Comparison of ENCODE assay signal across 1 cellular context in the genomic region with DNA sequence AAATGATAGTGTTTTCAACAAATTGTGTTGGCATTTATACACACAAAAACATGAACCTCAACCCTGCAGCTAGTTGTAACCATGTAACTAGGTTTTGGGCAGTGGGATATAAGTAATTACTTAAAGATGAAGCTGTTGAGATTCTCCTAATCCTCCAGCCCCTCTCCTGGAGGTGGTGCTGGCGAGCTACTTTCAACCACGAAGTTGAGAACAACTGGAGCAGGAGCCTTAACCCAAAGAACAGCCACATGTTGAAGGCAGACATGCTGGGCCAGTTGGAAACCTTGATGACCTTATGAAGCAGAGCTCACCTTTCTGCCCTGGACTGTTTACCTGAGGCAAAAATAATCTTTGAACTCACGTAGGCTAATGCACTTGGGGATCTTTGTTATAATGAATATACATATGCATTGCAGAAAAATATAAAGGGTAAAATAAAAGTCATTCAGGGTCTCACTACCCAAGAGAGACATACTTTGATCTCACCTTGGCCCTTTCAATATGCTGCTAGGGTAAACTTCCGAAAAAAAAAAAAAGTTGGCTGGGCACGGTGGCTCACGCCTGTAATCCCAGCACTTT.
A peak's percentile ranks its signal among the peaks of the same experiment; 100 is the strongest.
TF ChIP-seq lines count a peak whose summit lies in the region.

No MANE protein-coding gene starts in this region.

TF ChIP-seq in HepG2, 621 proteins besides CTCF, POLR2A, EP300 and RAD21 (continued from another document and continues in another):
- TF ChIP-seq ZNF703 (CRISPR knock-in tag; IDR thresholded peaks at IDR 0.05; ENCODE audit: borderline replicate concordance), result no peak
- TF ChIP-seq, protein P1, sequence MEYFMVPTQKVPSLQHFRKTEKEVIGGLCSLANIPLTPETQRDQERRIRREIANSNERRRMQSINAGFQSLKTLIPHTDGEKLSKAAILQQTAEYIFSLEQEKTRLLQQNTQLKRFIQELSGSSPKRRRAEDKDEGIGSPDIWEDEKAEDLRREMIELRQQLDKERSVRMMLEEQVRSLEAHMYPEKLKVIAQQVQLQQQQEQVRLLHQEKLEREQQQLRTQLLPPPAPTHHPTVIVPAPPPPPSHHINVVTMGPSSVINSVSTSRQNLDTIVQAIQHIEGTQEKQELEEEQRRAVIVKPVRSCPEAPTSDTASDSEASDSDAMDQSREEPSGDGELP (IDR thresholded peaks at IDR 0.05; ENCODE audit: borderline replicate concordance, low read depth), result no peak
- TF ChIP-seq SRF (IDR thresholded peaks at IDR 0.05; ENCODE audit: low read depth, low read length), result no peak
- no peak for TF ChIP-seq MXI1 (IDR thresholded peaks at IDR 0.05; ENCODE audit: borderline replicate concordance, low read depth, low read length)
- TF ChIP-seq ZNF737 (CRISPR knock-in tag; IDR thresholded peaks at IDR 0.05; ENCODE audit: borderline replicate concordance), result no peak
- no peak for TF ChIP-seq ZNF652 (CRISPR knock-in tag; IDR thresholded peaks at IDR 0.05; ENCODE audit: borderline replicate concordance, low read depth)
- TF ChIP-seq, protein P2, sequence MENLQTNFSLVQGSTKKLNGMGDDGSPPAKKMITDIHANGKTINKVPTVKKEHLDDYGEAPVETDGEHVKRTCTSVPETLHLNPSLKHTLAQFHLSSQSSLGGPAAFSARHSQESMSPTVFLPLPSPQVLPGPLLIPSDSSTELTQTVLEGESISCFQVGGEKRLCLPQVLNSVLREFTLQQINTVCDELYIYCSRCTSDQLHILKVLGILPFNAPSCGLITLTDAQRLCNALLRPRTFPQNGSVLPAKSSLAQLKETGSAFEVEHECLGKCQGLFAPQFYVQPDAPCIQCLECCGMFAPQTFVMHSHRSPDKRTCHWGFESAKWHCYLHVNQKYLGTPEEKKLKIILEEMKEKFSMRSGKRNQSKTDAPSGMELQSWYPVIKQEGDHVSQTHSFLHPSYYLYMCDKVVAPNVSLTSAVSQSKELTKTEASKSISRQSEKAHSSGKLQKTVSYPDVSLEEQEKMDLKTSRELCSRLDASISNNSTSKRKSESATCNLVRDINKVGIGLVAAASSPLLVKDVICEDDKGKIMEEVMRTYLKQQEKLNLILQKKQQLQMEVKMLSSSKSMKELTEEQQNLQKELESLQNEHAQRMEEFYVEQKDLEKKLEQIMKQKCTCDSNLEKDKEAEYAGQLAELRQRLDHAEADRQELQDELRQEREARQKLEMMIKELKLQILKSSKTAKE (CRISPR knock-in tag; IDR thresholded peaks at IDR 0.05; ENCODE audit: borderline replicate concordance), result no peak
- peak; percentile 67 for TF ChIP-seq GATAD2A (CRISPR knock-in tag; IDR thresholded peaks at IDR 0.05)
- no peak for TF ChIP-seq ELF4 (CRISPR knock-in tag; IDR thresholded peaks at IDR 0.05; ENCODE audit: borderline replicate concordance)
- TF ChIP-seq, protein P3, sequence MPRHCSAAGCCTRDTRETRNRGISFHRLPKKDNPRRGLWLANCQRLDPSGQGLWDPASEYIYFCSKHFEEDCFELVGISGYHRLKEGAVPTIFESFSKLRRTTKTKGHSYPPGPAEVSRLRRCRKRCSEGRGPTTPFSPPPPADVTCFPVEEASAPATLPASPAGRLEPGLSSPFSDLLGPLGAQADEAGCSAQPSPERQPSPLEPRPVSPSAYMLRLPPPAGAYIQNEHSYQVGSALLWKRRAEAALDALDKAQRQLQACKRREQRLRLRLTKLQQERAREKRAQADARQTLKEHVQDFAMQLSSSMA (CRISPR knock-in tag; IDR thresholded peaks at IDR 0.05), result no peak
- peak; percentile 48; the same call in 1 of the 2 replicates for TF ChIP-seq MXD4 (CRISPR knock-in tag; IDR thresholded peaks at IDR 0.05)
- TF ChIP-seq, protein P4, sequence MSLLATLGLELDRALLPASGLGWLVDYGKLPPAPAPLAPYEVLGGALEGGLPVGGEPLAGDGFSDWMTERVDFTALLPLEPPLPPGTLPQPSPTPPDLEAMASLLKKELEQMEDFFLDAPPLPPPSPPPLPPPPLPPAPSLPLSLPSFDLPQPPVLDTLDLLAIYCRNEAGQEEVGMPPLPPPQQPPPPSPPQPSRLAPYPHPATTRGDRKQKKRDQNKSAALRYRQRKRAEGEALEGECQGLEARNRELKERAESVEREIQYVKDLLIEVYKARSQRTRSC (CRISPR knock-in tag; IDR thresholded peaks at IDR 0.05; ENCODE audit: low read depth), result no peak
- TF ChIP-seq ZNF746 (CRISPR knock-in tag; IDR thresholded peaks at IDR 0.05), result no peak
- TF ChIP-seq ZNF431 (CRISPR knock-in tag; IDR thresholded peaks at IDR 0.05; ENCODE audit: borderline replicate concordance, low read depth), result no peak
- TF ChIP-seq ZZZ3 (CRISPR knock-in tag; IDR thresholded peaks at IDR 0.05; ENCODE audit: borderline replicate concordance), result no peak
- TF ChIP-seq POGZ (CRISPR knock-in tag; IDR thresholded peaks at IDR 0.05), result no peak
- no peak for TF ChIP-seq NFRKB (IDR thresholded peaks at IDR 0.05)
- no peak for TF ChIP-seq ZNF282 (IDR thresholded peaks at IDR 0.05; ENCODE audit: partially characterized antibody)
- no peak for TF ChIP-seq PCBP2 (optimal IDR thresholded peaks at IDR 0.05; ENCODE audit: low read depth, low read length, poor library complexity, severe bottlenecking)
- TF ChIP-seq SALL1 (CRISPR knock-in tag; IDR thresholded peaks at IDR 0.05), result peak; percentile 65
- TF ChIP-seq, protein P5, sequence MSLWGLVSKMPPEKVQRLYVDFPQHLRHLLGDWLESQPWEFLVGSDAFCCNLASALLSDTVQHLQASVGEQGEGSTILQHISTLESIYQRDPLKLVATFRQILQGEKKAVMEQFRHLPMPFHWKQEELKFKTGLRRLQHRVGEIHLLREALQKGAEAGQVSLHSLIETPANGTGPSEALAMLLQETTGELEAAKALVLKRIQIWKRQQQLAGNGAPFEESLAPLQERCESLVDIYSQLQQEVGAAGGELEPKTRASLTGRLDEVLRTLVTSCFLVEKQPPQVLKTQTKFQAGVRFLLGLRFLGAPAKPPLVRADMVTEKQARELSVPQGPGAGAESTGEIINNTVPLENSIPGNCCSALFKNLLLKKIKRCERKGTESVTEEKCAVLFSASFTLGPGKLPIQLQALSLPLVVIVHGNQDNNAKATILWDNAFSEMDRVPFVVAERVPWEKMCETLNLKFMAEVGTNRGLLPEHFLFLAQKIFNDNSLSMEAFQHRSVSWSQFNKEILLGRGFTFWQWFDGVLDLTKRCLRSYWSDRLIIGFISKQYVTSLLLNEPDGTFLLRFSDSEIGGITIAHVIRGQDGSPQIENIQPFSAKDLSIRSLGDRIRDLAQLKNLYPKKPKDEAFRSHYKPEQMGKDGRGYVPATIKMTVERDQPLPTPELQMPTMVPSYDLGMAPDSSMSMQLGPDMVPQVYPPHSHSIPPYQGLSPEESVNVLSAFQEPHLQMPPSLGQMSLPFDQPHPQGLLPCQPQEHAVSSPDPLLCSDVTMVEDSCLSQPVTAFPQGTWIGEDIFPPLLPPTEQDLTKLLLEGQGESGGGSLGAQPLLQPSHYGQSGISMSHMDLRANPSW (CRISPR knock-in tag; IDR thresholded peaks at IDR 0.05; ENCODE audit: borderline replicate concordance), result no peak
- TF ChIP-seq, protein P6, sequence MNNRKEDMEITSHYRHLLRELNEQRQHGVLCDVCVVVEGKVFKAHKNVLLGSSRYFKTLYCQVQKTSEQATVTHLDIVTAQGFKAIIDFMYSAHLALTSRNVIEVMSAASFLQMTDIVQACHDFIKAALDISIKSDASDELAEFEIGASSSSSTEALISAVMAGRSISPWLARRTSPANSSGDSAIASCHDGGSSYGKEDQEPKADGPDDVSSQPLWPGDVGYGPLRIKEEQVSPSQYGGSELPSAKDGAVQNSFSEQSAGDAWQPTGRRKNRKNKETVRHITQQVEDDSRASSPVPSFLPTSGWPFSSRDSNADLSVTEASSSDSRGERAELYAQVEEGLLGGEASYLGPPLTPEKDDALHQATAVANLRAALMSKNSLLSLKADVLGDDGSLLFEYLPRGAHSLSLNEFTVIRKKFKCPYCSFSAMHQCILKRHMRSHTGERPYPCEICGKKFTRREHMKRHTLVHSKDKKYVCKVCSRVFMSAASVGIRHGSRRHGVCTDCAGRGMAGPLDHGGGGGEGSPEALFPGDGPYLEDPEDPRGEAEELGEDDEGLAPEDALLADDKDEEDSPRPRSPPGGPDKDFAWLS (CRISPR knock-in tag; IDR thresholded peaks at IDR 0.05; ENCODE audit: borderline replicate concordance), result no peak
- no peak for TF ChIP-seq REPIN1 (CRISPR knock-in tag; IDR thresholded peaks at IDR 0.05; ENCODE audit: borderline replicate concordance, low read depth)
- TF ChIP-seq, protein P7, sequence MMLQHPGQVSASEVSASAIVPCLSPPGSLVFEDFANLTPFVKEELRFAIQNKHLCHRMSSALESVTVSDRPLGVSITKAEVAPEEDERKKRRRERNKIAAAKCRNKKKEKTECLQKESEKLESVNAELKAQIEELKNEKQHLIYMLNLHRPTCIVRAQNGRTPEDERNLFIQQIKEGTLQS (CRISPR knock-in tag; IDR thresholded peaks at IDR 0.05), result no peak
- TF ChIP-seq BHLHE40 (IDR thresholded peaks at IDR 0.05; ENCODE audit: low read length), result no peak
- no peak for TF ChIP-seq NCOA2 (CRISPR knock-in tag; IDR thresholded peaks at IDR 0.05)
- TF ChIP-seq MAFF (IDR thresholded peaks at IDR 0.05; ENCODE audit: low read depth, low read length), result no peak
- TF ChIP-seq ZNF329 (CRISPR knock-in tag; IDR thresholded peaks at IDR 0.05; ENCODE audit: low read depth), result no peak
- no peak for TF ChIP-seq ZNF496 (CRISPR knock-in tag; IDR thresholded peaks at IDR 0.05; ENCODE audit: insufficient replicate concordance)
- no peak for TF ChIP-seq HOXD1 (CRISPR knock-in tag; IDR thresholded peaks at IDR 0.05)
- TF ChIP-seq PPARG (CRISPR knock-in tag; conservative IDR thresholded peaks at IDR 0.05), result peak; percentile 60; the same call in 1 of the 2 replicates
- TF ChIP-seq ZKSCAN8 (CRISPR knock-in tag; IDR thresholded peaks at IDR 0.05; ENCODE audit: borderline replicate concordance), result 0 out of 2 replicates have a peak, but pooled peaks have one; percentile 72
- TF ChIP-seq CCAR2 (optimal IDR thresholded peaks at IDR 0.05; ENCODE audit: low read depth, low read length), result no peak
- TF ChIP-seq, protein P8, sequence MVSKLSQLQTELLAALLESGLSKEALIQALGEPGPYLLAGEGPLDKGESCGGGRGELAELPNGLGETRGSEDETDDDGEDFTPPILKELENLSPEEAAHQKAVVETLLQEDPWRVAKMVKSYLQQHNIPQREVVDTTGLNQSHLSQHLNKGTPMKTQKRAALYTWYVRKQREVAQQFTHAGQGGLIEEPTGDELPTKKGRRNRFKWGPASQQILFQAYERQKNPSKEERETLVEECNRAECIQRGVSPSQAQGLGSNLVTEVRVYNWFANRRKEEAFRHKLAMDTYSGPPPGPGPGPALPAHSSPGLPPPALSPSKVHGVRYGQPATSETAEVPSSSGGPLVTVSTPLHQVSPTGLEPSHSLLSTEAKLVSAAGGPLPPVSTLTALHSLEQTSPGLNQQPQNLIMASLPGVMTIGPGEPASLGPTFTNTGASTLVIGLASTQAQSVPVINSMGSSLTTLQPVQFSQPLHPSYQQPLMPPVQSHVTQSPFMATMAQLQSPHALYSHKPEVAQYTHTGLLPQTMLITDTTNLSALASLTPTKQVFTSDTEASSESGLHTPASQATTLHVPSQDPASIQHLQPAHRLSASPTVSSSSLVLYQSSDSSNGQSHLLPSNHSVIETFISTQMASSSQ (IDR thresholded peaks at IDR 0.05; ENCODE audit: low read depth), result no peak
- TF ChIP-seq, protein P8 (CRISPR knock-in tag; IDR thresholded peaks at IDR 0.05; ENCODE audit: borderline replicate concordance), result no peak
- TF ChIP-seq NR2F6 (IDR thresholded peaks at IDR 0.05), result peak; percentile 41; the same call in 1 of the 2 replicates
- TF ChIP-seq NR2F6 (CRISPR knock-in tag; IDR thresholded peaks at IDR 0.05), result peak; percentile 78
- TF ChIP-seq CHCHD3 (CRISPR knock-in tag; IDR thresholded peaks at IDR 0.05), result no peak
- peak; percentile 37 for TF ChIP-seq XRCC5 (optimal IDR thresholded peaks at IDR 0.05; ENCODE audit: low read length)
- no peak for TF ChIP-seq SMAD1 (CRISPR knock-in tag; IDR thresholded peaks at IDR 0.05; ENCODE audit: borderline replicate concordance, low read depth)
- TF ChIP-seq ATRX (CRISPR knock-in tag; IDR thresholded peaks at IDR 0.05; ENCODE audit: borderline replicate concordance), result no peak
- TF ChIP-seq TEAD3 (CRISPR knock-in tag; optimal IDR thresholded peaks at IDR 0.05; ENCODE audit: borderline replicate concordance), result peak; percentile 43
- no peak for TF ChIP-seq ZFP41 (CRISPR knock-in tag; IDR thresholded peaks at IDR 0.05; ENCODE audit: borderline replicate concordance)
- TF ChIP-seq ZNF616 (CRISPR knock-in tag; IDR thresholded peaks at IDR 0.05; ENCODE audit: low read depth), result no peak
- TF ChIP-seq, protein P9, sequence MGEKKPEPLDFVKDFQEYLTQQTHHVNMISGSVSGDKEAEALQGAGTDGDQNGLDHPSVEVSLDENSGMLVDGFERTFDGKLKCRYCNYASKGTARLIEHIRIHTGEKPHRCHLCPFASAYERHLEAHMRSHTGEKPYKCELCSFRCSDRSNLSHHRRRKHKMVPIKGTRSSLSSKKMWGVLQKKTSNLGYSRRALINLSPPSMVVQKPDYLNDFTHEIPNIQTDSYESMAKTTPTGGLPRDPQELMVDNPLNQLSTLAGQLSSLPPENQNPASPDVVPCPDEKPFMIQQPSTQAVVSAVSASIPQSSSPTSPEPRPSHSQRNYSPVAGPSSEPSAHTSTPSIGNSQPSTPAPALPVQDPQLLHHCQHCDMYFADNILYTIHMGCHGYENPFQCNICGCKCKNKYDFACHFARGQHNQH (CRISPR knock-in tag; IDR thresholded peaks at IDR 0.05), result no peak
- TF ChIP-seq ZNF333 (CRISPR knock-in tag; IDR thresholded peaks at IDR 0.05; ENCODE audit: borderline replicate concordance), result no peak
- no peak for TF ChIP-seq ZNF33B (CRISPR knock-in tag; IDR thresholded peaks at IDR 0.05)
- TF ChIP-seq CENPT (CRISPR knock-in tag; IDR thresholded peaks at IDR 0.05; ENCODE audit: low read depth), result no peak
- TF ChIP-seq FOSL1 (CRISPR knock-in tag; IDR thresholded peaks at IDR 0.05; ENCODE audit: borderline replicate concordance), result no peak
- TF ChIP-seq ATF7-NPFF (CRISPR knock-in tag; IDR thresholded peaks at IDR 0.05; ENCODE audit: low read depth), result no peak
- TF ChIP-seq BCL6 (CRISPR knock-in tag; IDR thresholded peaks at IDR 0.05), result peak; percentile 50; the same call in 1 of the 2 replicates
- peak; percentile 63 for TF ChIP-seq ZMYM4 (CRISPR knock-in tag; IDR thresholded peaks at IDR 0.05)
- TF ChIP-seq ZNF256 (CRISPR knock-in tag; conservative IDR thresholded peaks at IDR 0.05), result no peak
- TF ChIP-seq RNF2 (conservative IDR thresholded peaks at IDR 0.05; ENCODE audit: low read depth), result no peak
